In the genomic region with DNA sequence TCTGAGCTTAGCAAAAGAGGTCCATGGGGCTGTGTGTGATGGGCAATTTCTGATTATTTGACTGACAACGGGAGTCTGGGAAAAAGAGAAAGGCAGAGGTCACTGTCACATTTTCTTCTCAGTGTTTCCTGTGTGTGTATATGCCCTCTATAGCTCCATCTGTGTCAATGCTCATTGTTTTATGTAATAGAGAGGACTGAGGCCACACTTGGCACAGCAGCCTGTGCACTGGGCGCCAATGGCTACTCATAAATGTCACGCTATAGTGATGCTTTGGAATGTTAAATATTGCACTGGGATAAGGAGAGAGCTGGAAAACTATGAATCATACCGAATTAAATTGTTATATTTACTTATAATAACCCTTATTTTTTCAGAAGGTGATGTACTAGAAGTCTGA, we compare ENCODE assay signal across 15 cellular contexts.
"Had no signal": no experiment of that assay in that cellular context is flagged by ENCODE, and none has a peak within 500 bp of the region (broad histone marks: within the 10 kb centered on the region; RNA-seq: fewer than 3 reads in every experiment).

No MANE protein-coding gene starts in this region.

- H3K4me1 ChIP-seq: gastrocnemius medialis, left ventricle myocardium inferior, lower lobe of right lung had no signal

- H3K27me3 ChIP-seq: gastrocnemius medialis, ovary had no signal

- ATAC-seq: gastrocnemius medialis, left cardiac atrium, lower lobe of right lung, natural killer cell, right cardiac atrium had no signal

- H3K4me2 ChIP-seq: smooth muscle cell had no signal

- H3K9me3 ChIP-seq: gastrocnemius medialis, left ventricle myocardium inferior, lower lobe of right lung, ovary had no signal

- H3K36me3 ChIP-seq: gastrocnemius medialis, left ventricle myocardium inferior, lower lobe of right lung, ovary had no signal

- H3K27ac ChIP-seq: coronary artery, gastrocnemius medialis, left ventricle myocardium inferior, lower lobe of right lung, ovary had no signal

- DNase-seq: effector CD4-positive, alpha-beta T cell; endodermal cell; erythroblast; gastrocnemius medialis; immature natural killer cell; left cardiac atrium; left ventricle myocardium inferior; lower lobe of right lung; natural killer cell; ovary; right cardiac atrium; stimulated activated CD4-positive, alpha-beta T cell treated with anti-CD3 and anti-CD28 coated beads, Interleukin-2, amount 100 ng/mL, for 48 hours; stimulated activated naive CD4-positive, alpha-beta T cell treated with Interleukin-2 at 50 U/mL for 16 hours had no signal

- H3K4me3 ChIP-seq: coronary artery, gastrocnemius medialis, left ventricle myocardium inferior, lower lobe of right lung, ovary, smooth muscle cell had no signal
